11 cellular contexts compared by ENCODE assay signal in genomic region chr9:100989731-100990130, GRCh38. TPM values are rescaled to one million over a fixed set of nuclear protein-coding genes. Genes with fewer than 3 reads are reported as not detected.
"Had no signal": no experiment of that assay in that cellular context is flagged by ENCODE, and none has a peak within 500 bp of the region (broad histone marks: within the 10 kb centered on the region; RNA-seq: fewer than 3 reads in every experiment).

No MANE protein-coding gene starts in this region.

- H3K36me3 Mint-ChIP-seq: IgD-negative memory B cell had no signal

- H3K27ac ChIP-seq: GM23248, HL-60 had no signal

- DNase-seq: GM23248, GOT3, H7, HFFc6 had no signal

- H3K36me3 ChIP-seq: HAP-1 had no signal

- H3K9me3 ChIP-seq: HAP-1 had no signal

- H3K27me3 Mint-ChIP-seq: IgD-negative memory B cell had no signal

- H3K27ac Mint-ChIP-seq: HFFc6, IgD-negative memory B cell had no signal

- H3K4me1 Mint-ChIP-seq: IgD-negative memory B cell had no signal

- H3K4me3 ChIP-seq: GM23248, HAP-1 had no signal

- H3K4me3 Mint-ChIP-seq: HFFc6, IgD-negative memory B cell had no signal

- ATAC-seq: HCT116, HepG2 had no signal

- H3K4me1 ChIP-seq: HAP-1 had no signal

- H3K9me3 Mint-ChIP-seq: IgD-negative memory B cell had no signal

RNA-seq across cellular contexts. Expression of gene PLPPR1, which starts 38.8 kb away (rescaled TPM):
- total RNA-seq: GM23248, H4, HFFc6, HT1080 had no signal
- polyA plus RNA-seq: GM23248, IgD-negative memory B cell had no signal
